22 cellular contexts compared by ENCODE assay signal in the genomic region with DNA sequence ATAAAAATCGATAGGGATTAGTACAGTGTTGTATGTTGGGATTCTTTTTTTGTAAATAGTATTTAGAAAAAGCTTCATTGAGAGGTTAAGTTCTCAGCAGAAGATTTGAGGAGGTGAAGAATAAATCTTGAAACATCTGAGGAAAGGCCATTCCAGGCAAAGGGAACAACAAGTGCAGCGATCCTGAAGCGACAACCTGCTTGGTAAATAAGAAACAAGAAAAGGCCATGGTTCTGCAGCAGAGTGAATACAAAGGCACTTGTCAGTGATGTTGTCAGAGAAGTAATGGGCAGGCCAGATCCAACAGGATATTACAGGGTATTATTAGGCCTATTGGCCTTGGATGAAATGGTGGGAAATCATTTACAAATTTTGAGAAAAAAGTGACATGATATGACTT.
"Had no signal": no experiment of that assay in that cellular context is flagged by ENCODE, and none has a peak within 500 bp of the region (broad histone marks: within the 10 kb centered on the region; RNA-seq: fewer than 3 reads in every experiment).

No MANE protein-coding gene starts in this region.

- H3K9ac ChIP-seq: SK-N-SH had no signal

- H3K27me3 ChIP-seq: breast epithelium, MG63, Peyer's patch, SJCRH30 had no signal

- DNase-seq: activated CD4-positive, alpha-beta T cell treated with anti-CD3 and anti-CD28 coated beads for 4 hours; activated CD8-positive, alpha-beta memory T cell treated with anti-CD3 and anti-CD28 coated beads, Interleukin-2, amount 50 U/mL, for 48 hours; activated CD8-positive, alpha-beta T cell treated with anti-CD3 and anti-CD28 coated beads, Interleukin-2, amount 10 ng/mL, durations not matched to agents 7 days and 5 days; activated naive CD4-positive, alpha-beta T cell; activated T-cell treated with anti-CD3 and anti-CD28 coated beads, Interleukin-2, amount 50 U/mL, for 1 hour; aorta; caudate nucleus; MG63; MV-4-11; NCI-H1092 treated with DMSO at 0.1 percent for 48 hours; NCI-H1417 treated with DMSO at 0.1 percent for 48 hours; NCI-H187; NCI-H2081; NCI-H2171 treated with DMSO at 0.1 percent for 48 hours; NCI-H524 treated with DMSO at 0.1 percent for 48 hours; Peyer's patch; Right ventricle myocardium superior; SJCRH30; SK-N-SH; T-helper 1 cell had no signal

- H3K36me3 ChIP-seq: breast epithelium, MG63, Peyer's patch, SJCRH30 had no signal

- H3K27ac ChIP-seq: breast epithelium, Peyer's patch, RWPE1, SJCRH30 had no signal

- H3K9me3 ChIP-seq: breast epithelium, MG63, Peyer's patch, SJCRH30 had no signal

- H3K4me2 ChIP-seq: SK-N-SH had no signal

- H3K4me1 ChIP-seq: breast epithelium, Peyer's patch, SJCRH30 had no signal

- H3K4me3 ChIP-seq: breast epithelium, MG63, Peyer's patch, SJCRH30 had no signal
